Comparison of ENCODE assay signal across 8 cellular contexts in the genomic region with DNA sequence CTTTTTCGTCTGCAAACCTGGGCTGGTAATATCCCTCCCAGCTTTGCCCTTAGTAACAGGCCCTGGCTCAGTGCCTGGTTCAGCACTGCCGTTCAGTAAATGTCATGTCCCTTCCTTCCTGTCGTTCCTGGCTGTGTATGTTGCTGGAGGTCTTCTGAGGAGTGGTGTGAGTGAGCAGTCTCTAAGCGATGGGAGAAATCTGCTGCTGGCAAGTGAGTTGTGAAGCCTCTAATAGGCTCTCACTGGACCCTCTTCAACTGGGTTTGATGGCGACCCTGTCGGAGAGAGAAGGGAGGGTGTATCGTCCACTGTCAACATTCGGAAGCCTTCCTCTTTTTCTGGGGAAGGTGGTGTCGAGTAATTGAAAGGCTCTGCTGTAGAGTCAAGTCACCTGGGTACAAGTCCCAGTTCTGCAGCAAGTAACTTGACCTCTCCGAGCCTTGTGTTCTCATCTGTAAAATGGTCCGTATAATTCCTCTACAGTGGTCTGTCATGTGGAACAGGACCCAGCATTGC.
DNase-seq lines count a peak whose midpoint lies in the region; ATAC-seq and TF ChIP-seq lines count a peak whose summit lies in the region.

No MANE protein-coding gene starts in this region.

- H3F3A ChIP-seq in MM.1S (ENCODE audit: insufficient read depth, low read length) = no peaks in the 10 kb centered on the region

- H3K36me3 ChIP-seq in MM.1S (replicated peaks; ENCODE audit: insufficient read depth, low read length) (no peaks in the 10 kb centered on the region), rectal smooth muscle tissue (ENCODE audit: control insufficient read depth, insufficient read depth, low read length) (no peaks in the 10 kb centered on the region)

- H3K9me3 ChIP-seq in MM.1S (replicated peaks; ENCODE audit: insufficient read depth, low read length) = no peaks in the 10 kb centered on the region

- no peaks in the 10 kb centered on the region for H3K27me3 ChIP-seq in MM.1S (replicated peaks; ENCODE audit: insufficient read depth, low read length)
- H3K27me3 ChIP-seq in rectal smooth muscle tissue (ENCODE audit: control insufficient read depth, insufficient read depth, low read length) = no peaks in the 10 kb centered on the region

- H3K9me2 ChIP-seq in MM.1S (replicated peaks; ENCODE audit: insufficient read depth, low read length) = no peaks in the 10 kb centered on the region

- no peaks in the 10 kb centered on the region for H3K79me2 ChIP-seq in MM.1S (ENCODE audit: low read length)

- ATAC-seq in left cardiac atrium (peak; percentile 23 to 37), GM19467 (IDR thresholded peaks at IDR 0.05; ENCODE audit: unreplicated experiment) (no peak)

- H3K27me3 Mint-ChIP-seq in activated naive CD8-positive, alpha-beta T cell treated with anti-CD3 and anti-CD28 coated beads for 36 hours = no peaks in the 10 kb centered on the region

- H3K9ac ChIP-seq in MM.1S (ENCODE audit: low read length) (peak overlapping the region; percentile 95; the same call in 1 of the 2 replicates), rectal smooth muscle tissue (ENCODE audit: low read length) (peak overlapping the region; percentile 94)

- peak overlapping the region; percentile 92 for H3K4me3 Mint-ChIP-seq in activated naive CD8-positive, alpha-beta T cell treated with anti-CD3 and anti-CD28 coated beads for 36 hours

- H3K4me1 Mint-ChIP-seq in activated naive CD8-positive, alpha-beta T cell treated with anti-CD3 and anti-CD28 coated beads for 36 hours = peaks cover 15% of the 10 kb centered on the region

- peak overlapping the region; percentile 65 for H3K4me2 ChIP-seq in MM.1S (ENCODE audit: low read depth, low read length)

- peak; percentile 3 for DNase-seq in stimulated activated CD4-positive, alpha-beta T cell treated with anti-CD3 and anti-CD28 coated beads, Interleukin-1b, Interleukin-23, amount 100 ng/mL, for 48 hours
- no peak for DNase-seq in stimulated activated CD4-positive, alpha-beta T cell treated with anti-CD3 and anti-CD28 coated beads, Interleukin-2, amount 100 ng/mL, for 48 hours
- DNase-seq in MM.1S = no peak
- DNase-seq in activated naive CD8-positive, alpha-beta T cell treated with anti-CD3 and anti-CD28 coated beads for 36 hours = peak; percentile 30
- DNase-seq in left cardiac atrium = peak; percentile 70
- no peak for DNase-seq in iPS-NIHi7 (ENCODE audit: extremely low spot score)

- H4K20me1 ChIP-seq in MM.1S (ENCODE audit: insufficient read depth, low read length) = no peaks in the 10 kb centered on the region

- H3K4me3 ChIP-seq in MM.1S (ENCODE audit: low read length) = peak overlapping the region; percentile 84
- H3K4me3 ChIP-seq in rectal smooth muscle tissue (ENCODE audit: low read length) = peak overlapping the region; percentile 92

- H3K9me3 Mint-ChIP-seq in activated naive CD8-positive, alpha-beta T cell treated with anti-CD3 and anti-CD28 coated beads for 36 hours = no peaks in the 10 kb centered on the region

- H3K36me3 Mint-ChIP-seq in activated naive CD8-positive, alpha-beta T cell treated with anti-CD3 and anti-CD28 coated beads for 36 hours = no peaks in the 10 kb centered on the region

- peak overlapping the region; percentile 94 for H3K27ac Mint-ChIP-seq in activated naive CD8-positive, alpha-beta T cell treated with anti-CD3 and anti-CD28 coated beads for 36 hours

- TF ChIP-seq CTCF in MM.1S (IDR thresholded peaks at IDR 0.05; ENCODE audit: low read length) = no peak

- H3K4me1 ChIP-seq in MM.1S (ENCODE audit: low read length) (0 out of 2 replicates have a peak, but pooled peaks cover 4% of the 10 kb centered on the region), rectal smooth muscle tissue (ENCODE audit: control insufficient read depth, insufficient read depth, low read length) (peaks cover 4% of the 10 kb centered on the region)

- intact Hi-C loops in left cardiac atrium (cut with DNase I) = loop anchor here in 1 of 2 donors (2.0 kb wide), 1 partner anchor 80 kb away; a partner anchor contains a TSS

- H2AFZ ChIP-seq in MM.1S (ENCODE audit: low read length) = 0 out of 2 replicates have a peak overlapping the region, but pooled peaks have one; percentile 98

- no peak overlapping the region; the same call in 1 of the 2 replicates for H3K27ac ChIP-seq in MM.1S (ENCODE audit: low read length)
- peak overlapping the region; percentile 96 for H3K27ac ChIP-seq in rectal smooth muscle tissue (ENCODE audit: low read depth, low read length)

Comparison
In these comparisons a context has a peak if more than half of its experiments do, and no peak if none do; other contexts are left out.
1. DNase-seq: peak in stimulated activated CD4-positive, alpha-beta T cell treated with anti-CD3 and anti-CD28 coated beads, Interleukin-1b, Interleukin-23, amount 100 ng/mL, for 48 hours (single experiment), activated naive CD8-positive, alpha-beta T cell treated with anti-CD3 and anti-CD28 coated beads for 36 hours (single experiment) and left cardiac atrium (single experiment); none in stimulated activated CD4-positive, alpha-beta T cell treated with anti-CD3 and anti-CD28 coated beads, Interleukin-2, amount 100 ng/mL, for 48 hours (0 of 2), MM.1S (single experiment) and iPS-NIHi7 (single experiment).